11 cellular contexts compared by ENCODE assay signal in genomic region chr1:208036177-208036808, GRCh38.
A peak's percentile ranks its signal among the peaks of the same experiment; 100 is the strongest.
DNase-seq lines count a peak whose midpoint lies in the region; ATAC-seq and TF ChIP-seq lines count a peak whose summit lies in the region.
"Had no signal": no experiment of that assay in that cellular context is flagged by ENCODE, and none has a peak within 500 bp of the region (broad histone marks: within the 10 kb centered on the region; RNA-seq: fewer than 3 reads in every experiment).

No MANE protein-coding gene starts in this region.

- POLR2A ChIA-PET in AG04449 (lab: Yijun Ruan, JAX): no interaction called here

- H4K20me1 ChIP-seq in hepatocyte (ENCODE audit: insufficient read depth, poor library complexity, severe bottlenecking): no peaks in the 10 kb centered on the region

- no peaks in the 10 kb centered on the region for H3K79me2 ChIP-seq in hepatocyte

- no peaks in the 10 kb centered on the region for H3K4me1 Mint-ChIP-seq in natural killer cell
- no peaks in the 10 kb centered on the region for H3K4me1 Mint-ChIP-seq in activated T-helper 17 cell treated with anti-CD3 and anti-CD28 coated beads, Interleukin-2, amount 50 U/mL, for 72 hours

- no peak overlapping the region for H3K27ac Mint-ChIP-seq in natural killer cell
- no peak overlapping the region for H3K27ac Mint-ChIP-seq in activated T-helper 17 cell treated with anti-CD3 and anti-CD28 coated beads, Interleukin-2, amount 50 U/mL, for 72 hours
- H3K27ac Mint-ChIP-seq: natural killer cell treated with Interleukin-12 subunit alpha and Interleukin-12 subunit beta and Interleukin-15 and Interleukin-18, amount 100 ng/mL, for 72 hours had no signal

- WGBS in hepatocyte (ENCODE audit: low lambda C conversion rate, missing lambda C conversion rate): 70% methylated on average over 7 of the region's 7 CpGs

- CTCF ChIA-PET in AG04449 (lab: Yijun Ruan, JAX): interaction anchor here (0.7 to 25.1 kb wide), 4 partner anchors 14 to 210 kb away, joined by 3 to 990 read pairs (median 3); partner anchors contain the start of gene PLXNA2

- no peaks in the 10 kb centered on the region for H3K36me3 ChIP-seq in hepatocyte (replicated peaks; ENCODE audit: insufficient read depth, low read depth)

- intact Hi-C loops in natural killer cell (cut with micrococcal nuclease): no loop called here

- TF ChIP-seq CTCF in AG04449 (IDR thresholded peaks at IDR 0.05; ENCODE audit: insufficient read depth, low read length, missing control alignments): peak; percentile 19
- peak; percentile 6 for TF ChIP-seq CTCF in GM20000 (IDR thresholded peaks at IDR 0.05; ENCODE audit: extremely low read depth, missing control alignments)
- peak; percentile 39 for TF ChIP-seq CTCF in hepatocyte (IDR thresholded peaks at IDR 0.05; ENCODE audit: poor library complexity)
- no peak for TF ChIP-seq CTCF in natural killer cell (IDR thresholded peaks at IDR 0.05)

- H3K27ac ChIP-seq in hepatocyte: no peak overlapping the region
- H3K27ac ChIP-seq: HL-60 had no signal

- H3K4me3 ChIP-seq in AG04449 (ENCODE audit: low read depth, low read length) (no peak overlapping the region), hepatocyte (no peak overlapping the region)

- no peaks in the 10 kb centered on the region for H3K27me3 Mint-ChIP-seq in natural killer cell (ENCODE audit: low read depth in 2 of 2)
- H3K27me3 Mint-ChIP-seq in activated T-helper 17 cell treated with anti-CD3 and anti-CD28 coated beads, Interleukin-2, amount 50 U/mL, for 72 hours: peaks cover 13% of the 10 kb centered on the region
- H3K27me3 Mint-ChIP-seq: natural killer cell treated with Interleukin-12 subunit alpha and Interleukin-12 subunit beta and Interleukin-15 and Interleukin-18, amount 100 ng/mL, for 72 hours had no signal

- no peaks in the 10 kb centered on the region for H3K4me1 ChIP-seq in hepatocyte (ENCODE audit: insufficient read depth)

- H3K9me3 Mint-ChIP-seq in natural killer cell: no peaks in the 10 kb centered on the region
- H3K9me3 Mint-ChIP-seq in activated T-helper 17 cell treated with anti-CD3 and anti-CD28 coated beads, Interleukin-2, amount 50 U/mL, for 72 hours: no peaks in the 10 kb centered on the region
- H3K9me3 Mint-ChIP-seq: natural killer cell treated with Interleukin-12 subunit alpha and Interleukin-12 subunit beta and Interleukin-15 and Interleukin-18, amount 100 ng/mL, for 72 hours had no signal

- no peak overlapping the region for H2AFZ ChIP-seq in hepatocyte

- H3K4me3 Mint-ChIP-seq in natural killer cell: no peak overlapping the region
- H3K4me3 Mint-ChIP-seq in activated T-helper 17 cell treated with anti-CD3 and anti-CD28 coated beads, Interleukin-2, amount 50 U/mL, for 72 hours: no peak overlapping the region
- H3K4me3 Mint-ChIP-seq: natural killer cell treated with Interleukin-12 subunit alpha and Interleukin-12 subunit beta and Interleukin-15 and Interleukin-18, amount 100 ng/mL, for 72 hours had no signal

- H3K36me3 Mint-ChIP-seq in natural killer cell: no peaks in the 10 kb centered on the region
- H3K36me3 Mint-ChIP-seq in activated T-helper 17 cell treated with anti-CD3 and anti-CD28 coated beads, Interleukin-2, amount 50 U/mL, for 72 hours (ENCODE audit: low read depth): no peaks in the 10 kb centered on the region
- H3K36me3 Mint-ChIP-seq: natural killer cell treated with Interleukin-12 subunit alpha and Interleukin-12 subunit beta and Interleukin-15 and Interleukin-18, amount 100 ng/mL, for 72 hours had no signal

- DNase-seq in AG04449 (ENCODE audit: low read depth, low spot score) (no peak), GM20000 (ENCODE audit: low spot score) (peak; percentile 48), RPMI8226 (peak; percentile 19), hepatocyte (ENCODE audit: low spot score) (peak; percentile 44), natural killer cell (no peak)
- no peak for DNase-seq in activated naive CD4-positive, alpha-beta T cell treated with anti-CD3 and anti-CD28 coated beads, Interleukin-2, amount 50 U/mL, for 16 hours
- no peak for DNase-seq in activated T-cell treated with anti-CD3 and anti-CD28 coated beads, Interleukin-2, amount 50 U/mL, for 1 hour
- DNase-seq: COR-L47 had no signal

- no peak overlapping the region for H3K4me2 ChIP-seq in hepatocyte

- no peaks in the 10 kb centered on the region for H3K9me2 ChIP-seq in hepatocyte (replicated peaks; ENCODE audit: insufficient read depth)

- no peak for ATAC-seq in natural killer cell
- no peak for ATAC-seq in activated T-helper 17 cell treated with anti-CD3 and anti-CD28 coated beads, Interleukin-2, amount 50 U/mL, for 72 hours (replicated peaks)
- ATAC-seq: natural killer cell treated with Interleukin-12 subunit alpha and Interleukin-12 subunit beta and Interleukin-15 and Interleukin-18, amount 100 ng/mL, for 72 hours had no signal

- H3K9me3 ChIP-seq in hepatocyte (ENCODE audit: low read depth): no peaks in the 10 kb centered on the region

- no peaks in the 10 kb centered on the region for H3K27me3 ChIP-seq in hepatocyte

Comparison
In these comparisons a context has a peak if more than half of its experiments do, and no peak if none do; other contexts are left out.
1. DNase-seq: peak in GM20000 (single experiment), RPMI8226 (single experiment) and hepatocyte (single experiment); none in AG04449 (single experiment), activated naive CD4-positive, alpha-beta T cell treated with anti-CD3 and anti-CD28 coated beads, Interleukin-2, amount 50 U/mL, for 16 hours (single experiment), activated T-cell treated with anti-CD3 and anti-CD28 coated beads, Interleukin-2, amount 50 U/mL, for 1 hour (single experiment) and natural killer cell (single experiment).